8 cellular contexts compared by ENCODE assay signal in genomic region chrX:10173331-10173900, GRCh38. TPM values are rescaled to one million over a fixed set of nuclear protein-coding genes. Genes with fewer than 3 reads are reported as not detected.
DNase-seq lines count a peak whose midpoint lies in the region; ATAC-seq, FAIRE-seq and TF ChIP-seq lines count a peak whose summit lies in the region.
"Had no signal": no experiment of that assay in that cellular context is flagged by ENCODE, and none has a peak within 500 bp of the region (broad histone marks: within the 10 kb centered on the region; RNA-seq: fewer than 3 reads in every experiment).

No MANE protein-coding gene starts in this region.

- in situ Hi-C loops in brain microvascular endothelial cell (cut with HindIII; ENCODE audit: low pct_ligation_motif_present, low sequenced_read_pairs), result no loop called here

- H3K4me3 ChIP-seq in brain microvascular endothelial cell (ENCODE audit: low read depth, low read length), result peak overlapping the region; percentile 39
- H3K4me3 ChIP-seq in kidney (ENCODE audit: low read length in 2 of 2), result no peak overlapping the region
- H3K4me3 ChIP-seq in lower lobe of right lung, result no peak overlapping the region

- peak overlapping the region; percentile 85 for H3K27ac Mint-ChIP-seq in type B pancreatic cell
- H3K27ac Mint-ChIP-seq: activated T-cell treated with anti-CD3 and anti-CD28 coated beads, Interleukin-2, amount 50 U/mL, for 24 hours had no signal

- ATAC-seq in lower lobe of right lung, result no peak

- H3K9me3 Mint-ChIP-seq in type B pancreatic cell, result peaks cover 14% of the 10 kb centered on the region
- H3K9me3 Mint-ChIP-seq: activated T-cell treated with anti-CD3 and anti-CD28 coated beads, Interleukin-2, amount 50 U/mL, for 24 hours had no signal

- peaks cover 0 to 2% of the 10 kb centered on the region in 2 donors for H3K4me1 ChIP-seq in kidney (ENCODE audit: control insufficient read depth in 1 of 2, insufficient read depth in 1 of 2, low read depth in 1 of 2, low read length in 2 of 2)
- H3K4me1 ChIP-seq in lower lobe of right lung, result peaks cover 8% of the 10 kb centered on the region

- FAIRE-seq in kidney (lab: Jason Lieb, UNC), result peak; percentile 29

- peaks cover 8% of the 10 kb centered on the region for H3K4me1 Mint-ChIP-seq in type B pancreatic cell (ENCODE audit: unreplicated experiment)

- TF ChIP-seq CTCF in brain microvascular endothelial cell (IDR thresholded peaks at IDR 0.05; ENCODE audit: low read depth, low read length, missing control alignments) (no peak), kidney (IDR thresholded peaks at IDR 0.05; ENCODE audit: borderline replicate concordance, extremely low read depth, insufficient read depth) (no peak), type B pancreatic cell (conservative IDR thresholded peaks at IDR 0.05) (no peak), lower lobe of right lung (IDR thresholded peaks at IDR 0.05) (no peak)

- peak overlapping the region; percentile 81 for H3K4me3 Mint-ChIP-seq in type B pancreatic cell
- H3K4me3 Mint-ChIP-seq: activated T-cell treated with anti-CD3 and anti-CD28 coated beads, Interleukin-2, amount 50 U/mL, for 24 hours had no signal

- H3K27me3 ChIP-seq in brain microvascular endothelial cell (replicated peaks) (no peaks in the 10 kb centered on the region), lower lobe of right lung (ENCODE audit: low read depth) (no peaks in the 10 kb centered on the region)

- peak; percentile 86 for DNase-seq in LHCN-M2 (ENCODE audit: low read depth)
- peak; percentile 95 for DNase-seq in brain microvascular endothelial cell
- DNase-seq in kidney, result no peak
- DNase-seq in type B pancreatic cell (ENCODE audit: extremely low spot score, unreplicated experiment), result no peak
- no peak for DNase-seq in NCI-H1092 treated with DMSO at 0.1 percent for 48 hours (lab: John Stamatoyannopoulos, UW)
- no peak for DNase-seq in lower lobe of right lung
- DNase-seq in NCI-H524 treated with DMSO at 0.1 percent for 48 hours (lab: John Stamatoyannopoulos, UW), result no peak
- DNase-seq: activated T-cell treated with anti-CD3 and anti-CD28 coated beads, Interleukin-2, amount 50 U/mL, for 24 hours had no signal

- intact Hi-C loops in kidney (cut with DNase I) (no loop called here), lower lobe of right lung (cut with DNase I) (no loop called here)

- H3K36me3 ChIP-seq in brain microvascular endothelial cell (replicated peaks) (no peaks in the 10 kb centered on the region), kidney (ENCODE audit: control insufficient read depth in 1 of 2, insufficient read depth in 2 of 2, low read length in 2 of 2) (no peaks in the 10 kb centered on the region), lower lobe of right lung (no peaks in the 10 kb centered on the region)

- H3K27me3 Mint-ChIP-seq in type B pancreatic cell, result no peaks in the 10 kb centered on the region

- H3K36me3 Mint-ChIP-seq in type B pancreatic cell, result peaks cover 4% of the 10 kb centered on the region

- H3K9ac ChIP-seq in kidney (ENCODE audit: low read length in 2 of 2), result peak overlapping the region in 1 of 2 donors; percentile 26

- peak overlapping the region; percentile 83 for H3K27ac ChIP-seq in brain microvascular endothelial cell
- H3K27ac ChIP-seq in kidney (ENCODE audit: low read depth in 2 of 2, low read length in 2 of 2), result peak overlapping the region; percentile 23 to 51
- no peak overlapping the region for H3K27ac ChIP-seq in lower lobe of right lung

- H3K9me3 ChIP-seq in kidney (ENCODE audit: control insufficient read depth in 1 of 2, low read length in 2 of 2) (no peaks in the 10 kb centered on the region), lower lobe of right lung (no peaks in the 10 kb centered on the region)

RNA-seq across cellular contexts. Expression of gene CLCN4, which starts 16.6 kb away (rescaled TPM):
- total RNA-seq in LHCN-M2 (2014; rRNA removed), result 2.4 and 3.6 TPM in 2 replicates
- polyA plus RNA-seq in LHCN-M2 (2012), result 1.5 TPM
- total RNA-seq in kidney, result 7.3 TPM
- 2.4 TPM for polyA plus RNA-seq in kidney (ENCODE audit: insufficient read depth, low read depth, low replicate concordance)
- total RNA-seq in type B pancreatic cell (ENCODE audit: low replicate concordance), result 6.4 and 13.0 TPM in 2 replicates
- total RNA-seq in lower lobe of right lung, result 13.8 TPM

Comparison
In these comparisons a context has a peak if more than half of its experiments do, and no peak if none do; other contexts are left out.
1. DNase-seq: peak in LHCN-M2 (single experiment) and brain microvascular endothelial cell (single experiment); none in kidney (single experiment), type B pancreatic cell (single experiment), NCI-H1092 treated with DMSO at 0.1 percent for 48 hours (single experiment), lower lobe of right lung (single experiment) and NCI-H524 treated with DMSO at 0.1 percent for 48 hours (single experiment).